ENCODE assay signal across 1 cellular context in genomic region chr2:38635139-38635538, GRCh38.
TF ChIP-seq lines count a peak whose summit lies in the region.

No MANE protein-coding gene starts in this region.

TF ChIP-seq in GM12878, 131 proteins besides CTCF, POLR2A, EP300 and RAD21:
- TF ChIP-seq MEF2B (IDR thresholded peaks at IDR 0.05; ENCODE audit: partially characterized antibody, poor library complexity, severe bottlenecking) (no peak), PML (IDR thresholded peaks at IDR 0.05; ENCODE audit: low read length) (no peak), RFX5 (IDR thresholded peaks at IDR 0.05; ENCODE audit: low read depth, low read length) (no peak), FOXM1 (IDR thresholded peaks at IDR 0.05; ENCODE audit: low read depth, low read length) (no peak), SPI1 (IDR thresholded peaks at IDR 0.05; ENCODE audit: borderline replicate concordance, insufficient read depth, low read depth, low read length) (no peak), RBBP5 (conservative IDR thresholded peaks at IDR 0.05) (no peak), SUPT20H (IDR thresholded peaks at IDR 0.05; ENCODE audit: borderline replicate concordance, control insufficient read depth, low read depth, low read length) (no peak), STAT3 (IDR thresholded peaks at IDR 0.05; ENCODE audit: low read depth, low read length) (no peak), SMAD5 (IDR thresholded peaks at IDR 0.05; ENCODE audit: low read depth) (no peak), PAX8 (IDR thresholded peaks at IDR 0.05) (no peak), DPF2 (IDR thresholded peaks at IDR 0.05) (no peak), ZNF384 (IDR thresholded peaks at IDR 0.05; ENCODE audit: borderline replicate concordance, low read depth, low read length) (no peak), SIN3A (IDR thresholded peaks at IDR 0.05; ENCODE audit: low read depth, low read length) (no peak)
- TF ChIP-seq, protein P1, sequence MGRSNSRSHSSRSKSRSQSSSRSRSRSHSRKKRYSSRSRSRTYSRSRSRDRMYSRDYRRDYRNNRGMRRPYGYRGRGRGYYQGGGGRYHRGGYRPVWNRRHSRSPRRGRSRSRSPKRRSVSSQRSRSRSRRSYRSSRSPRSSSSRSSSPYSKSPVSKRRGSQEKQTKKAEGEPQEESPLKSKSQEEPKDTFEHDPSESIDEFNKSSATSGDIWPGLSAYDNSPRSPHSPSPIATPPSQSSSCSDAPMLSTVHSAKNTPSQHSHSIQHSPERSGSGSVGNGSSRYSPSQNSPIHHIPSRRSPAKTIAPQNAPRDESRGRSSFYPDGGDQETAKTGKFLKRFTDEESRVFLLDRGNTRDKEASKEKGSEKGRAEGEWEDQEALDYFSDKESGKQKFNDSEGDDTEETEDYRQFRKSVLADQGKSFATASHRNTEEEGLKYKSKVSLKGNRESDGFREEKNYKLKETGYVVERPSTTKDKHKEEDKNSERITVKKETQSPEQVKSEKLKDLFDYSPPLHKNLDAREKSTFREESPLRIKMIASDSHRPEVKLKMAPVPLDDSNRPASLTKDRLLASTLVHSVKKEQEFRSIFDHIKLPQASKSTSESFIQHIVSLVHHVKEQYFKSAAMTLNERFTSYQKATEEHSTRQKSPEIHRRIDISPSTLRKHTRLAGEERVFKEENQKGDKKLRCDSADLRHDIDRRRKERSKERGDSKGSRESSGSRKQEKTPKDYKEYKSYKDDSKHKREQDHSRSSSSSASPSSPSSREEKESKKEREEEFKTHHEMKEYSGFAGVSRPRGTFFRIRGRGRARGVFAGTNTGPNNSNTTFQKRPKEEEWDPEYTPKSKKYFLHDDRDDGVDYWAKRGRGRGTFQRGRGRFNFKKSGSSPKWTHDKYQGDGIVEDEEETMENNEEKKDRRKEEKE (IDR thresholded peaks at IDR 0.05) = no peak
- TF ChIP-seq, protein P2, sequence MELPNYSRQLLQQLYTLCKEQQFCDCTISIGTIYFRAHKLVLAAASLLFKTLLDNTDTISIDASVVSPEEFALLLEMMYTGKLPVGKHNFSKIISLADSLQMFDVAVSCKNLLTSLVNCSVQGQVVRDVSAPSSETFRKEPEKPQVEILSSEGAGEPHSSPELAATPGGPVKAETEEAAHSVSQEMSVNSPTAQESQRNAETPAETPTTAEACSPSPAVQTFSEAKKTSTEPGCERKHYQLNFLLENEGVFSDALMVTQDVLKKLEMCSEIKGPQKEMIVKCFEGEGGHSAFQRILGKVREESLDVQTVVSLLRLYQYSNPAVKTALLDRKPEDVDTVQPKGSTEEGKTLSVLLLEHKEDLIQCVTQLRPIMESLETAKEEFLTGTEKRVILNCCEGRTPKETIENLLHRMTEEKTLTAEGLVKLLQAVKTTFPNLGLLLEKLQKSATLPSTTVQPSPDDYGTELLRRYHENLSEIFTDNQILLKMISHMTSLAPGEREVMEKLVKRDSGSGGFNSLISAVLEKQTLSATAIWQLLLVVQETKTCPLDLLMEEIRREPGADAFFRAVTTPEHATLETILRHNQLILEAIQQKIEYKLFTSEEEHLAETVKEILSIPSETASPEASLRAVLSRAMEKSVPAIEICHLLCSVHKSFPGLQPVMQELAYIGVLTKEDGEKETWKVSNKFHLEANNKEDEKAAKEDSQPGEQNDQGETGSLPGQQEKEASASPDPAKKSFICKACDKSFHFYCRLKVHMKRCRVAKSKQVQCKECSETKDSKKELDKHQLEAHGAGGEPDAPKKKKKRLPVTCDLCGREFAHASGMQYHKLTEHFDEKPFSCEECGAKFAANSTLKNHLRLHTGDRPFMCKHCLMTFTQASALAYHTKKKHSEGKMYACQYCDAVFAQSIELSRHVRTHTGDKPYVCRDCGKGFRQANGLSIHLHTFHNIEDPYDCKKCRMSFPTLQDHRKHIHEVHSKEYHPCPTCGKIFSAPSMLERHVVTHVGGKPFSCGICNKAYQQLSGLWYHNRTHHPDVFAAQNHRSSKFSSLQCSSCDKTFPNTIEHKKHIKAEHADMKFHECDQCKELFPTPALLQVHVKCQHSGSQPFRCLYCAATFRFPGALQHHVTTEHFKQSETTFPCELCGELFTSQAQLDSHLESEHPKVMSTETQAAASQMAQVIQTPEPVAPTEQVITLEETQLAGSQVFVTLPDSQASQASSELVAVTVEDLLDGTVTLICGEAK (IDR thresholded peaks at IDR 0.05; ENCODE audit: borderline replicate concordance) = no peak
- TF ChIP-seq, protein P3, sequence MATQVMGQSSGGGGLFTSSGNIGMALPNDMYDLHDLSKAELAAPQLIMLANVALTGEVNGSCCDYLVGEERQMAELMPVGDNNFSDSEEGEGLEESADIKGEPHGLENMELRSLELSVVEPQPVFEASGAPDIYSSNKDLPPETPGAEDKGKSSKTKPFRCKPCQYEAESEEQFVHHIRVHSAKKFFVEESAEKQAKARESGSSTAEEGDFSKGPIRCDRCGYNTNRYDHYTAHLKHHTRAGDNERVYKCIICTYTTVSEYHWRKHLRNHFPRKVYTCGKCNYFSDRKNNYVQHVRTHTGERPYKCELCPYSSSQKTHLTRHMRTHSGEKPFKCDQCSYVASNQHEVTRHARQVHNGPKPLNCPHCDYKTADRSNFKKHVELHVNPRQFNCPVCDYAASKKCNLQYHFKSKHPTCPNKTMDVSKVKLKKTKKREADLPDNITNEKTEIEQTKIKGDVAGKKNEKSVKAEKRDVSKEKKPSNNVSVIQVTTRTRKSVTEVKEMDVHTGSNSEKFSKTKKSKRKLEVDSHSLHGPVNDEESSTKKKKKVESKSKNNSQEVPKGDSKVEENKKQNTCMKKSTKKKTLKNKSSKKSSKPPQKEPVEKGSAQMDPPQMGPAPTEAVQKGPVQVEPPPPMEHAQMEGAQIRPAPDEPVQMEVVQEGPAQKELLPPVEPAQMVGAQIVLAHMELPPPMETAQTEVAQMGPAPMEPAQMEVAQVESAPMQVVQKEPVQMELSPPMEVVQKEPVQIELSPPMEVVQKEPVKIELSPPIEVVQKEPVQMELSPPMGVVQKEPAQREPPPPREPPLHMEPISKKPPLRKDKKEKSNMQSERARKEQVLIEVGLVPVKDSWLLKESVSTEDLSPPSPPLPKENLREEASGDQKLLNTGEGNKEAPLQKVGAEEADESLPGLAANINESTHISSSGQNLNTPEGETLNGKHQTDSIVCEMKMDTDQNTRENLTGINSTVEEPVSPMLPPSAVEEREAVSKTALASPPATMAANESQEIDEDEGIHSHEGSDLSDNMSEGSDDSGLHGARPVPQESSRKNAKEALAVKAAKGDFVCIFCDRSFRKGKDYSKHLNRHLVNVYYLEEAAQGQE (IDR thresholded peaks at IDR 0.05; ENCODE audit: low read depth, low read length) = no peak
TF ChIP-seq in GM12878: peak in this region for 0.
